8 cellular contexts compared by ENCODE assay signal in genomic region chr14:103386632-103387329, GRCh38. TPM values are rescaled to one million over a fixed set of nuclear protein-coding genes. Genes with fewer than 3 reads are reported as not detected.
DNase-seq lines count a peak whose midpoint lies in the region; ATAC-seq lines count a peak whose summit lies in the region.

No MANE protein-coding gene starts in this region.

- H3K27me3 ChIP-seq in mucosa of stomach (ENCODE audit: control insufficient read depth, insufficient read depth, low read length): no peaks in the 10 kb centered on the region

- no peaks in the 10 kb centered on the region for H3K9me3 ChIP-seq in mucosa of stomach (ENCODE audit: control insufficient read depth, low read length)

- H3K9ac ChIP-seq in mucosa of stomach (ENCODE audit: low read length): peak overlapping the region; percentile 89

- H3K27ac ChIP-seq in cingulate gyrus (ENCODE audit: low read depth, low read length): peak overlapping the region; percentile 96

- H3K4me1 ChIP-seq in mucosa of stomach (ENCODE audit: control insufficient read depth, insufficient read depth, low read length): peaks cover 11% of the 10 kb centered on the region

- H3K4me3 ChIP-seq in mucosa of stomach (ENCODE audit: low read length): peak overlapping the region; percentile 77

- no peaks in the 10 kb centered on the region for H3K36me3 ChIP-seq in mucosa of stomach (ENCODE audit: control insufficient read depth, insufficient read depth, low read length)

- peak; percentile 37 for DNase-seq in CD1c-positive myeloid dendritic cell (ENCODE audit: extremely low spot score)
- DNase-seq in LHCN-M2 (ENCODE audit: low read depth): peak; percentile 18

- ATAC-seq in GM18502 (IDR thresholded peaks at IDR 0.05; ENCODE audit: poor library complexity, unreplicated experiment) (no peak), HG03565 (IDR thresholded peaks at IDR 0.05; ENCODE audit: unreplicated experiment) (no peak), GM21390 (IDR thresholded peaks at IDR 0.05; ENCODE audit: unreplicated experiment) (no peak), HG03520 (IDR thresholded peaks at IDR 0.05; ENCODE audit: unreplicated experiment) (no peak)

RNA-seq across cellular contexts. Expression of gene MARK3, which starts 1.6 kb away (rescaled TPM):
- 60.1 and 61.1 TPM in 2 replicates for total RNA-seq in LHCN-M2 (2014; rRNA removed)
- 29.4 TPM for polyA plus RNA-seq in LHCN-M2 (2012)

RNA-seq across cellular contexts. Expression of gene EIF5, which starts 52.7 kb away (rescaled TPM):
- 160 and 224 TPM in 2 replicates for total RNA-seq in LHCN-M2 (2014; rRNA removed)
- 168 TPM for polyA plus RNA-seq in LHCN-M2 (2012)
